Comparison of ENCODE assay signal across 1 cellular context in the genomic region with DNA sequence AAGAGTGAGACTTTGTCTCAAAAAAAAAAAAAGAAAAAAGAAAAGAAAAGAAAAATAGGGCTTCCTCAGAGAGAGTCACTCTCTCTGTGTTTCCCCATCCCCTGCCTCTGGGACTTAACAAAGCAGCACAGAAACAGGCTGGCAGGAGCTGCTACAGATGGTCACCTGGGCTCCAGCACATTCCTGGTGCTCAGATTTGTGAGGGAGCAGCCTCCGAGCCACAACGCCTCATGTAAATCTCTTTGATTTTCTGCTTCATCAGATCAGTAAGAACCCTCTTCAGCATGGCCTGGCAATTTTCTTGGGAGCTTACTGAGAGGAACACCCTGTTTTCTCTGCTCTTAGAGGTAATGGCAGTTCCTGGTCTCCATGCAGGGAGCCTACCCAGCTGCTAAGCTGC.
TF ChIP-seq lines count a peak whose summit lies in the region.

No MANE protein-coding gene starts in this region.

TF ChIP-seq in HepG2, 621 proteins besides CTCF, POLR2A, EP300 and RAD21:
- TF ChIP-seq ZFP36 (IDR thresholded peaks at IDR 0.05; ENCODE audit: borderline replicate concordance, low read depth, low read length, partially characterized antibody) (no peak), MLLT10 (CRISPR knock-in tag; IDR thresholded peaks at IDR 0.05) (no peak), ZNF367 (CRISPR knock-in tag; IDR thresholded peaks at IDR 0.05; ENCODE audit: borderline replicate concordance) (no peak), CBX5 (CRISPR knock-in tag; IDR thresholded peaks at IDR 0.05; ENCODE audit: borderline replicate concordance) (no peak), HOXA7 (CRISPR knock-in tag; IDR thresholded peaks at IDR 0.05) (no peak)
- TF ChIP-seq, protein P1, sequence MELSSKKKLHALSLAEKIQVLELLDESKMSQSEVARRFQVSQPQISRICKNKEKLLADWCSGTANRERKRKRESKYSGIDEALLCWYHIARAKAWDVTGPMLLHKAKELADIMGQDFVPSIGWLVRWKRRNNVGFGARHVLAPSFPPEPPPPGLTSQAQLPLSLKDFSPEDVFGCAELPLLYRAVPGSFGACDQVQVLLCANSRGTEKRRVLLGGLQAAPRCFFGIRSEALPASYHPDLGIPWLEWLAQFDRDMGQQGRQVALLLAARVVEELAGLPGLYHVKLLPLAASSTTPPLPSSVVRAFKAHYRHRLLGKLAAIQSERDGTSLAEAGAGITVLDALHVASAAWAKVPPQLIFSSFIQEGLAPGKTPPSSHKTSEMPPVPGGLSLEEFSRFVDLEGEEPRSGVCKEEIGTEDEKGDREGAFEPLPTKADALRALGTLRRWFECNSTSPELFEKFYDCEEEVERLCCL (CRISPR knock-in tag; IDR thresholded peaks at IDR 0.05; ENCODE audit: borderline replicate concordance): no peak
